ENCODE assay signal across 25 cellular contexts in the genomic region with DNA sequence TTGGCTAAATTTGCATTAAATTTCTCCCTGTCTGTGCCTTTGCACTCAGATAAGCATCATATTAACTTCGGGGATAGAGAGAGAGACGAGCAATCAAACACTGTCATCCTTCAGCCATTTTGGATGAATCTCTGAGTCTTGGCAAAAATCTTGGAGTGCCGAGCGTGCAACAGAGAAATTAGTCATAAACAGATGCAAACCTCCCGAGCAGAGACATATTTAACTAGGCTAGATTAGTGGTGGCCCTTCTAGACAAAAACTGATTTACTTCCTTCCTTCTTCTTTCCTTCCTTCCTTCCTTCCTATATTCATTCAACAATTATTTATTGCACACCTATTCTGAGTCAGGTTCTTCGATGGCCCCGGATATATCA.
DNase-seq lines count a peak whose midpoint lies in the region; ATAC-seq, FAIRE-seq and TF ChIP-seq lines count a peak whose summit lies in the region.
"Had no signal": no experiment of that assay in that cellular context is flagged by ENCODE, and none has a peak within 500 bp of the region (broad histone marks: within the 10 kb centered on the region; RNA-seq: fewer than 3 reads in every experiment).

No MANE protein-coding gene starts in this region.

- ATAC-seq in HG03439 (IDR thresholded peaks at IDR 0.05; ENCODE audit: unreplicated experiment) (no peak), upper lobe of left lung (ENCODE audit: low FRiP score in 2 of 2) (no peak)
- ATAC-seq: left lung; SK-N-SH treated with all-trans-retinoic acid at 6 μM for 48 hours; stimulated activated naive CD8-positive, alpha-beta T cell treated with anti-CD3 and anti-CD28 coated beads, Interleukin-15, Interleukin-2, amounts not matched to agents 100 U/mL and 50 U/mL, for 24 hours had no signal

- no peak for DNase-seq in endothelial cell of umbilical vein (ENCODE audit: low read depth, low spot score)
- DNase-seq in osteoblast (ENCODE audit: insufficient read length, low spot score, missing footprints): peak; percentile 78
- DNase-seq in hepatic stellate cell (ENCODE audit: low spot score): no peak
- no peak for DNase-seq in RWPE1 (ENCODE audit: low spot score)
- DNase-seq in upper lobe of left lung: no peak
- DNase-seq: activated CD4-positive, alpha-beta T cell treated with anti-CD3 and anti-CD28 coated beads for 48 hours; activated T-cell treated with anti-CD3 and anti-CD28 coated beads, Interleukin-2, amount 50 U/mL, for 24 hours; CD4-positive, alpha-beta memory T cell; DMS 273 treated with DMSO at 0.1 percent for 48 hours; GDM1; naive B cell; NCI-H2081 treated with DMSO at 0.1 percent for 48 hours; ovary; stimulated activated CD4-positive, alpha-beta T cell treated with anti-CD3 and anti-CD28 coated beads, Interleukin-15, amount 100 ng/mL, for 24 hours; stimulated activated naive CD8-positive, alpha-beta T cell treated with anti-CD3 and anti-CD28 coated beads, Interleukin-15, Interleukin-2, amounts not matched to agents 100 U/mL and 50 U/mL, for 24 hours; tibial artery had no signal

- WGBS in upper lobe of left lung, 2 donors: 58 to 69% methylated on average over 7 of the region's 7 CpGs

- no peaks in the 10 kb centered on the region for H3K9me3 ChIP-seq in BLaER1 treated with 17β-estradiol and CSF1 and Interleukin-3, amounts not matched to agents 10 nM and 100 nM (replicated peaks in 1 of 11)
- no peaks in the 10 kb centered on the region for H3K9me3 ChIP-seq in HEK293 (ENCODE audit: control insufficient read depth, insufficient read depth, low read depth, low read length)
- H3K9me3 ChIP-seq in endothelial cell of umbilical vein (replicated peaks; ENCODE audit: control insufficient read depth, insufficient read depth, low read length): no peaks in the 10 kb centered on the region
- no peaks in the 10 kb centered on the region for H3K9me3 ChIP-seq in osteoblast (ENCODE audit: low read depth, low read length)
- no peaks in the 10 kb centered on the region for H3K9me3 ChIP-seq in upper lobe of left lung
- H3K9me3 ChIP-seq: HAP-1, left lung, ovary, tibial artery had no signal

- no peak for TF ChIP-seq CTCF in HEK293 (tag by site-specific recombination; IDR thresholded peaks at IDR 0.05)
- TF ChIP-seq CTCF in endothelial cell of umbilical vein (IDR thresholded peaks at IDR 0.05; ENCODE audit: extremely low read depth in 1 of 2, insufficient read depth in 1 of 2, low read depth in 1 of 2, low read length in 2 of 2): no peak
- TF ChIP-seq CTCF in osteoblast (IDR thresholded peaks at IDR 0.05; ENCODE audit: extremely low read depth, low read depth, low read length): no peak
- no peak for TF ChIP-seq CTCF in RWPE1 (conservative IDR thresholded peaks at IDR 0.05; ENCODE audit: low read depth)
- no peak for TF ChIP-seq CTCF in upper lobe of left lung (IDR thresholded peaks at IDR 0.05)

- no peaks in the 10 kb centered on the region for H4K20me1 ChIP-seq in BLaER1 treated with 17β-estradiol and CSF1 and Interleukin-3, amounts not matched to agents 10 nM and 100 nM
- H4K20me1 ChIP-seq in endothelial cell of umbilical vein (replicated peaks; ENCODE audit: control insufficient read depth, extremely low read depth, insufficient read depth, low read length) (no peaks in the 10 kb centered on the region), osteoblast (ENCODE audit: insufficient read depth, low read length) (no peaks in the 10 kb centered on the region)

- TF ChIP-seq POLR2A in endothelial cell of umbilical vein (IDR thresholded peaks at IDR 0.05; ENCODE audit: low read depth, low read length): no peak
- TF ChIP-seq POLR2A in upper lobe of left lung (IDR thresholded peaks at IDR 0.05): no peak

- H3K27ac ChIP-seq in BLaER1 treated with 17β-estradiol and CSF1 and Interleukin-3, amounts not matched to agents 10 nM and 100 nM: no peak overlapping the region
- no peak overlapping the region for H3K27ac ChIP-seq in HEK293 (ENCODE audit: extremely low read depth, low read depth, low read length)
- peak overlapping the region; percentile 88 for H3K27ac ChIP-seq in endothelial cell of umbilical vein (ENCODE audit: insufficient read depth, low read depth, low read length)
- H3K27ac ChIP-seq in osteoblast (ENCODE audit: low read depth, low read length): no peak overlapping the region
- no peak overlapping the region for H3K27ac ChIP-seq in RWPE1
- H3K27ac ChIP-seq in upper lobe of left lung: no peak overlapping the region
- H3K27ac ChIP-seq: left lung, ovary, tibial artery, VCaP had no signal

- BruUV-seq in endothelial cell of umbilical vein (replicated peaks; lab: Mats Ljungman, UMichigan): no TSS peak

- no peaks in the 10 kb centered on the region for H3K36me3 ChIP-seq in BLaER1 treated with 17β-estradiol and CSF1 and Interleukin-3, amounts not matched to agents 10 nM and 100 nM
- H3K36me3 ChIP-seq in HEK293 (ENCODE audit: control insufficient read depth in 2 of 2, insufficient read depth in 1 of 2, low read length in 2 of 2) (no peaks in the 10 kb centered on the region), endothelial cell of umbilical vein (ENCODE audit: control insufficient read depth in 2 of 2, extremely low read depth in 1 of 2, insufficient read depth in 2 of 2, low read length in 2 of 2) (no peaks in the 10 kb centered on the region), osteoblast (ENCODE audit: insufficient read depth, low read length) (no peaks in the 10 kb centered on the region), upper lobe of left lung (no peaks in the 10 kb centered on the region)
- H3K36me3 ChIP-seq: HAP-1, left lung, ovary, tibial artery had no signal

- POLR2A ChIA-PET in HEK293 (lab: Yijun Ruan, JAX): no interaction called here
- POLR2A ChIA-PET in endothelial cell of umbilical vein (lab: Charles Lee): no interaction called here
- POLR2A ChIA-PET in RWPE1 (lab: Yijun Ruan, JAX; ENCODE audit: low non-redundant PET): no interaction called here

- H3K79me2 ChIP-seq in endothelial cell of umbilical vein (ENCODE audit: control insufficient read depth, insufficient read depth, low read length): no peaks in the 10 kb centered on the region
- no peaks in the 10 kb centered on the region for H3K79me2 ChIP-seq in osteoblast (ENCODE audit: insufficient read depth, low read length)

- no peak for FAIRE-seq in endothelial cell of umbilical vein (lab: Jason Lieb, UNC)
- FAIRE-seq: colon, endometrium had no signal

- TF ChIP-seq EP300 in upper lobe of left lung (IDR thresholded peaks at IDR 0.05): no peak

- peak overlapping the region; percentile 59 to 81 (median 72); a peak in 20 of 22 replicates for H3K4me2 ChIP-seq in BLaER1 treated with 17β-estradiol and CSF1 and Interleukin-3, amounts not matched to agents 10 nM and 100 nM
- H3K4me2 ChIP-seq in endothelial cell of umbilical vein (ENCODE audit: insufficient read depth, low read length) (peak overlapping the region; percentile 76), osteoblast (ENCODE audit: insufficient read depth, low read length) (peak overlapping the region; percentile 13)

- intact Hi-C loops in endothelial cell of umbilical vein (cut with micrococcal nuclease): no loop called here

- H3K4me3 ChIP-seq in BLaER1 treated with 17β-estradiol and CSF1 and Interleukin-3, amounts not matched to agents 10 nM and 100 nM: no peak overlapping the region
- no peak overlapping the region for H3K4me3 ChIP-seq in HEK293 (ENCODE audit: low read depth, low read length)
- H3K4me3 ChIP-seq in endothelial cell of umbilical vein (replicated peaks in 1 of 3; ENCODE audit: insufficient read depth in 1 of 3, low read depth in 1 of 3, low read length in 3 of 3): peak overlapping the region in 1 of 3 experiments; percentile 43
- H3K4me3 ChIP-seq in osteoblast (ENCODE audit: insufficient read depth, low read length): no peak overlapping the region
- H3K4me3 ChIP-seq in upper lobe of left lung: peak overlapping the region in 1 of 4 donors; percentile 11
- H3K4me3 ChIP-seq: HAP-1, left lung, ovary, tibial artery had no signal

- H3K9ac ChIP-seq in BLaER1 treated with 17β-estradiol and CSF1 and Interleukin-3, amounts not matched to agents 10 nM and 100 nM: no peak overlapping the region
- no peak overlapping the region for H3K9ac ChIP-seq in endothelial cell of umbilical vein (replicated peaks; ENCODE audit: extremely low read depth, insufficient read depth, low read length)

- H3K9me1 ChIP-seq in endothelial cell of umbilical vein (replicated peaks; ENCODE audit: control insufficient read depth, extremely low read depth, insufficient read depth, low read length): no peaks in the 10 kb centered on the region

- CTCF ChIA-PET in HEK293 (lab: Yijun Ruan, JAX): no interaction called here
- CTCF ChIA-PET in endothelial cell of umbilical vein (lab: Charles Lee): interaction anchor here (2.9 kb wide), 1 partner anchor 15 kb away, joined by 12 read pairs; no protein-coding TSS in a partner anchor
- CTCF ChIA-PET in RWPE1 (lab: Yijun Ruan, JAX): no interaction called here

- H2AFZ ChIP-seq in endothelial cell of umbilical vein (ENCODE audit: low read depth, low read length) (no peak overlapping the region), osteoblast (ENCODE audit: low read length) (peak overlapping the region; percentile 68)

- peaks cover 0 to 2% (median 0%) of the 10 kb centered on the region in 11 experiments; a peak in 2 of 22 replicates for H3K27me3 ChIP-seq in BLaER1 treated with 17β-estradiol and CSF1 and Interleukin-3, amounts not matched to agents 10 nM and 100 nM
- H3K27me3 ChIP-seq in endothelial cell of umbilical vein (ENCODE audit: control insufficient read depth in 2 of 2, insufficient read depth in 2 of 2, low read length in 2 of 2) (no peaks in the 10 kb centered on the region), osteoblast (ENCODE audit: insufficient read depth, low read length) (no peaks in the 10 kb centered on the region), upper lobe of left lung (no peaks in the 10 kb centered on the region)
- H3K27me3 ChIP-seq: left lung, ovary, tibial artery had no signal

- dilution Hi-C loops in endothelial cell of umbilical vein (cut with MboI; ENCODE audit: extremely low pct_ligation_motif_present, low sequenced_read_pairs): no loop called here

- H3K4me1 ChIP-seq in BLaER1 treated with 17β-estradiol and CSF1 and Interleukin-3, amounts not matched to agents 10 nM and 100 nM: peaks cover 33 to 68% (median 54%) of the 10 kb centered on the region in 10 experiments
- H3K4me1 ChIP-seq in HEK293 (ENCODE audit: control insufficient read depth, insufficient read depth, low read length) (no peaks in the 10 kb centered on the region), endothelial cell of umbilical vein (ENCODE audit: control insufficient read depth, extremely low read depth, insufficient read depth, low read length) (peaks cover 23% of the 10 kb centered on the region), osteoblast (ENCODE audit: insufficient read depth, low read length) (peaks cover 26% of the 10 kb centered on the region), upper lobe of left lung (peaks cover 0 to 11% (median 8%) of the 10 kb centered on the region in 4 donors)
- H3K4me1 ChIP-seq: HAP-1 had no signal

TF ChIP-seq in endothelial cell of umbilical vein, 7 proteins besides CTCF, POLR2A, EP300 and RAD21 (continues in another document):
- TF ChIP-seq FOS (IDR thresholded peaks at IDR 0.05; ENCODE audit: borderline replicate concordance, insufficient read depth, low read length) (no peak), POLR2AphosphoS5 (IDR thresholded peaks at IDR 0.05; ENCODE audit: insufficient read depth, low read depth, low read length) (no peak)

Comparison
In these comparisons a context has a peak if more than half of its experiments do, and no peak if none do; other contexts are left out.
1. H3K4me2 ChIP-seq: peak in every context shown above with its lines; median percentile 76 in endothelial cell of umbilical vein; 72 in BLaER1 treated with 17β-estradiol and CSF1 and Interleukin-3, amounts not matched to agents 10 nM and 100 nM; 13 in osteoblast.